Comparison of ENCODE assay signal across 1 cellular context in the genomic region with DNA sequence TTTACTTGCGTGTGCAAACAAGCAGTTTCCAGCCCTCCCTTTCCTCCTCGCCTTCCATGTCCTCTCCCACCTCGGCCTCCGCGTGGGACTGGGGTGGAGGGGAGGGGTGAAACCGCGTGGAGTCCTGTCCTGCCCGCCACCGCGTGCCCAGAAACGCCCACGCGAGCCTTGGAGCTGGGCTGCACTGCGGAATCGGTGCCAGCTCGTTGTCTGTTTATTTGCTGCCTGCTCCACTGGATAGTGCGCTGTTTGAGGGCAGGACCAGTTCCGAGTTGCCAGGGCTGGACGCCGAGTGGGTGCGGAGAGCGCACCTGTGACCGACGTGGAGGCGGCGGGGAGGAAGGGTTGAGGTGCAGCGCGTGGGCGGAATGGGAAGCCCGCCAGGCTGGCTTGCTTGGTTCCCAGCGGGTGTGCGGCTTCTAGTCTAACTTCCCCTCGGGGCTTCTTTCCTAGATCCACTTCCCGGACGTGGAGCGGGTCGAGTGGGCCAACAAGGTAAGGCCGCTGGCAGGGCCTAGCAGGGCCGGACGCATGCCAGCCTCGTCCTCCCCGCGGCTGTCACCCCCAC.
TF ChIP-seq lines count a peak whose summit lies in the region.

No MANE protein-coding gene starts in this region.

TF ChIP-seq in K562, 482 proteins besides CTCF, POLR2A, EP300 and RAD21 (continued from another document):
- TF ChIP-seq, protein P1, sequence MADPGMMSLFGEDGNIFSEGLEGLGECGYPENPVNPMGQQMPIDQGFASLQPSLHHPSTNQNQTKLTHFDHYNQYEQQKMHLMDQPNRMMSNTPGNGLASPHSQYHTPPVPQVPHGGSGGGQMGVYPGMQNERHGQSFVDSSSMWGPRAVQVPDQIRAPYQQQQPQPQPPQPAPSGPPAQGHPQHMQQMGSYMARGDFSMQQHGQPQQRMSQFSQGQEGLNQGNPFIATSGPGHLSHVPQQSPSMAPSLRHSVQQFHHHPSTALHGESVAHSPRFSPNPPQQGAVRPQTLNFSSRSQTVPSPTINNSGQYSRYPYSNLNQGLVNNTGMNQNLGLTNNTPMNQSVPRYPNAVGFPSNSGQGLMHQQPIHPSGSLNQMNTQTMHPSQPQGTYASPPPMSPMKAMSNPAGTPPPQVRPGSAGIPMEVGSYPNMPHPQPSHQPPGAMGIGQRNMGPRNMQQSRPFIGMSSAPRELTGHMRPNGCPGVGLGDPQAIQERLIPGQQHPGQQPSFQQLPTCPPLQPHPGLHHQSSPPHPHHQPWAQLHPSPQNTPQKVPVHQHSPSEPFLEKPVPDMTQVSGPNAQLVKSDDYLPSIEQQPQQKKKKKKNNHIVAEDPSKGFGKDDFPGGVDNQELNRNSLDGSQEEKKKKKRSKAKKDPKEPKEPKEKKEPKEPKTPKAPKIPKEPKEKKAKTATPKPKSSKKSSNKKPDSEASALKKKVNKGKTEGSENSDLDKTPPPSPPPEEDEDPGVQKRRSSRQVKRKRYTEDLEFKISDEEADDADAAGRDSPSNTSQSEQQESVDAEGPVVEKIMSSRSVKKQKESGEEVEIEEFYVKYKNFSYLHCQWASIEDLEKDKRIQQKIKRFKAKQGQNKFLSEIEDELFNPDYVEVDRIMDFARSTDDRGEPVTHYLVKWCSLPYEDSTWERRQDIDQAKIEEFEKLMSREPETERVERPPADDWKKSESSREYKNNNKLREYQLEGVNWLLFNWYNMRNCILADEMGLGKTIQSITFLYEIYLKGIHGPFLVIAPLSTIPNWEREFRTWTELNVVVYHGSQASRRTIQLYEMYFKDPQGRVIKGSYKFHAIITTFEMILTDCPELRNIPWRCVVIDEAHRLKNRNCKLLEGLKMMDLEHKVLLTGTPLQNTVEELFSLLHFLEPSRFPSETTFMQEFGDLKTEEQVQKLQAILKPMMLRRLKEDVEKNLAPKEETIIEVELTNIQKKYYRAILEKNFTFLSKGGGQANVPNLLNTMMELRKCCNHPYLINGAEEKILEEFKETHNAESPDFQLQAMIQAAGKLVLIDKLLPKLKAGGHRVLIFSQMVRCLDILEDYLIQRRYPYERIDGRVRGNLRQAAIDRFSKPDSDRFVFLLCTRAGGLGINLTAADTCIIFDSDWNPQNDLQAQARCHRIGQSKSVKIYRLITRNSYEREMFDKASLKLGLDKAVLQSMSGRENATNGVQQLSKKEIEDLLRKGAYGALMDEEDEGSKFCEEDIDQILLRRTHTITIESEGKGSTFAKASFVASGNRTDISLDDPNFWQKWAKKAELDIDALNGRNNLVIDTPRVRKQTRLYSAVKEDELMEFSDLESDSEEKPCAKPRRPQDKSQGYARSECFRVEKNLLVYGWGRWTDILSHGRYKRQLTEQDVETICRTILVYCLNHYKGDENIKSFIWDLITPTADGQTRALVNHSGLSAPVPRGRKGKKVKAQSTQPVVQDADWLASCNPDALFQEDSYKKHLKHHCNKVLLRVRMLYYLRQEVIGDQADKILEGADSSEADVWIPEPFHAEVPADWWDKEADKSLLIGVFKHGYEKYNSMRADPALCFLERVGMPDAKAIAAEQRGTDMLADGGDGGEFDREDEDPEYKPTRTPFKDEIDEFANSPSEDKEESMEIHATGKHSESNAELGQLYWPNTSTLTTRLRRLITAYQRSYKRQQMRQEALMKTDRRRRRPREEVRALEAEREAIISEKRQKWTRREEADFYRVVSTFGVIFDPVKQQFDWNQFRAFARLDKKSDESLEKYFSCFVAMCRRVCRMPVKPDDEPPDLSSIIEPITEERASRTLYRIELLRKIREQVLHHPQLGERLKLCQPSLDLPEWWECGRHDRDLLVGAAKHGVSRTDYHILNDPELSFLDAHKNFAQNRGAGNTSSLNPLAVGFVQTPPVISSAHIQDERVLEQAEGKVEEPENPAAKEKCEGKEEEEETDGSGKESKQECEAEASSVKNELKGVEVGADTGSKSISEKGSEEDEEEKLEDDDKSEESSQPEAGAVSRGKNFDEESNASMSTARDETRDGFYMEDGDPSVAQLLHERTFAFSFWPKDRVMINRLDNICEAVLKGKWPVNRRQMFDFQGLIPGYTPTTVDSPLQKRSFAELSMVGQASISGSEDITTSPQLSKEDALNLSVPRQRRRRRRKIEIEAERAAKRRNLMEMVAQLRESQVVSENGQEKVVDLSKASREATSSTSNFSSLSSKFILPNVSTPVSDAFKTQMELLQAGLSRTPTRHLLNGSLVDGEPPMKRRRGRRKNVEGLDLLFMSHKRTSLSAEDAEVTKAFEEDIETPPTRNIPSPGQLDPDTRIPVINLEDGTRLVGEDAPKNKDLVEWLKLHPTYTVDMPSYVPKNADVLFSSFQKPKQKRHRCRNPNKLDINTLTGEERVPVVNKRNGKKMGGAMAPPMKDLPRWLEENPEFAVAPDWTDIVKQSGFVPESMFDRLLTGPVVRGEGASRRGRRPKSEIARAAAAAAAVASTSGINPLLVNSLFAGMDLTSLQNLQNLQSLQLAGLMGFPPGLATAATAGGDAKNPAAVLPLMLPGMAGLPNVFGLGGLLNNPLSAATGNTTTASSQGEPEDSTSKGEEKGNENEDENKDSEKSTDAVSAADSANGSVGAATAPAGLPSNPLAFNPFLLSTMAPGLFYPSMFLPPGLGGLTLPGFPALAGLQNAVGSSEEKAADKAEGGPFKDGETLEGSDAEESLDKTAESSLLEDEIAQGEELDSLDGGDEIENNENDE (IDR thresholded peaks at IDR 0.05; ENCODE audit: low read depth, low read length): no peak
